ENCODE assay signal across 1 cellular context in the genomic region with DNA sequence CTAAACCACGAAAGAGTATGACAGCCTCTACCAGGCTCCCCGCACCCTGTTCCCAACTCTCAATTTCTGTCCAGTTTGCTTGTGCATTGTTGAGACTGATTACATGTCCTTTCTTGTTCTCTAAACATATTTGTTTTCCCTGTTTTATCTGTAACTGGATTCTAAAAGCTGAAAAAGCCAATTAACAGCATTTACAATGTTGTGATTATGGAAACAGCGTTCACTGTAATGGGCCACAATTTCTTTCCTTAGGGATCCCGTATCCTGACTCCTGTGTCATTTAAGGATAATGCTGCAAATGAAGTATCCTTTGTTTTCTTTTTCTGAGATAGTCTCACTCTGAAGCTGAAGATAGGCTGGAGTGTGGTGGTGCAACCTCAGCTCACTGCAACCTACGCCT.
TF ChIP-seq lines count a peak whose summit lies in the region.

No MANE protein-coding gene starts in this region.

TF ChIP-seq in GM23338, 12 proteins besides CTCF, POLR2A, EP300 and RAD21 (continued from another document):
- TF ChIP-seq, protein P1, sequence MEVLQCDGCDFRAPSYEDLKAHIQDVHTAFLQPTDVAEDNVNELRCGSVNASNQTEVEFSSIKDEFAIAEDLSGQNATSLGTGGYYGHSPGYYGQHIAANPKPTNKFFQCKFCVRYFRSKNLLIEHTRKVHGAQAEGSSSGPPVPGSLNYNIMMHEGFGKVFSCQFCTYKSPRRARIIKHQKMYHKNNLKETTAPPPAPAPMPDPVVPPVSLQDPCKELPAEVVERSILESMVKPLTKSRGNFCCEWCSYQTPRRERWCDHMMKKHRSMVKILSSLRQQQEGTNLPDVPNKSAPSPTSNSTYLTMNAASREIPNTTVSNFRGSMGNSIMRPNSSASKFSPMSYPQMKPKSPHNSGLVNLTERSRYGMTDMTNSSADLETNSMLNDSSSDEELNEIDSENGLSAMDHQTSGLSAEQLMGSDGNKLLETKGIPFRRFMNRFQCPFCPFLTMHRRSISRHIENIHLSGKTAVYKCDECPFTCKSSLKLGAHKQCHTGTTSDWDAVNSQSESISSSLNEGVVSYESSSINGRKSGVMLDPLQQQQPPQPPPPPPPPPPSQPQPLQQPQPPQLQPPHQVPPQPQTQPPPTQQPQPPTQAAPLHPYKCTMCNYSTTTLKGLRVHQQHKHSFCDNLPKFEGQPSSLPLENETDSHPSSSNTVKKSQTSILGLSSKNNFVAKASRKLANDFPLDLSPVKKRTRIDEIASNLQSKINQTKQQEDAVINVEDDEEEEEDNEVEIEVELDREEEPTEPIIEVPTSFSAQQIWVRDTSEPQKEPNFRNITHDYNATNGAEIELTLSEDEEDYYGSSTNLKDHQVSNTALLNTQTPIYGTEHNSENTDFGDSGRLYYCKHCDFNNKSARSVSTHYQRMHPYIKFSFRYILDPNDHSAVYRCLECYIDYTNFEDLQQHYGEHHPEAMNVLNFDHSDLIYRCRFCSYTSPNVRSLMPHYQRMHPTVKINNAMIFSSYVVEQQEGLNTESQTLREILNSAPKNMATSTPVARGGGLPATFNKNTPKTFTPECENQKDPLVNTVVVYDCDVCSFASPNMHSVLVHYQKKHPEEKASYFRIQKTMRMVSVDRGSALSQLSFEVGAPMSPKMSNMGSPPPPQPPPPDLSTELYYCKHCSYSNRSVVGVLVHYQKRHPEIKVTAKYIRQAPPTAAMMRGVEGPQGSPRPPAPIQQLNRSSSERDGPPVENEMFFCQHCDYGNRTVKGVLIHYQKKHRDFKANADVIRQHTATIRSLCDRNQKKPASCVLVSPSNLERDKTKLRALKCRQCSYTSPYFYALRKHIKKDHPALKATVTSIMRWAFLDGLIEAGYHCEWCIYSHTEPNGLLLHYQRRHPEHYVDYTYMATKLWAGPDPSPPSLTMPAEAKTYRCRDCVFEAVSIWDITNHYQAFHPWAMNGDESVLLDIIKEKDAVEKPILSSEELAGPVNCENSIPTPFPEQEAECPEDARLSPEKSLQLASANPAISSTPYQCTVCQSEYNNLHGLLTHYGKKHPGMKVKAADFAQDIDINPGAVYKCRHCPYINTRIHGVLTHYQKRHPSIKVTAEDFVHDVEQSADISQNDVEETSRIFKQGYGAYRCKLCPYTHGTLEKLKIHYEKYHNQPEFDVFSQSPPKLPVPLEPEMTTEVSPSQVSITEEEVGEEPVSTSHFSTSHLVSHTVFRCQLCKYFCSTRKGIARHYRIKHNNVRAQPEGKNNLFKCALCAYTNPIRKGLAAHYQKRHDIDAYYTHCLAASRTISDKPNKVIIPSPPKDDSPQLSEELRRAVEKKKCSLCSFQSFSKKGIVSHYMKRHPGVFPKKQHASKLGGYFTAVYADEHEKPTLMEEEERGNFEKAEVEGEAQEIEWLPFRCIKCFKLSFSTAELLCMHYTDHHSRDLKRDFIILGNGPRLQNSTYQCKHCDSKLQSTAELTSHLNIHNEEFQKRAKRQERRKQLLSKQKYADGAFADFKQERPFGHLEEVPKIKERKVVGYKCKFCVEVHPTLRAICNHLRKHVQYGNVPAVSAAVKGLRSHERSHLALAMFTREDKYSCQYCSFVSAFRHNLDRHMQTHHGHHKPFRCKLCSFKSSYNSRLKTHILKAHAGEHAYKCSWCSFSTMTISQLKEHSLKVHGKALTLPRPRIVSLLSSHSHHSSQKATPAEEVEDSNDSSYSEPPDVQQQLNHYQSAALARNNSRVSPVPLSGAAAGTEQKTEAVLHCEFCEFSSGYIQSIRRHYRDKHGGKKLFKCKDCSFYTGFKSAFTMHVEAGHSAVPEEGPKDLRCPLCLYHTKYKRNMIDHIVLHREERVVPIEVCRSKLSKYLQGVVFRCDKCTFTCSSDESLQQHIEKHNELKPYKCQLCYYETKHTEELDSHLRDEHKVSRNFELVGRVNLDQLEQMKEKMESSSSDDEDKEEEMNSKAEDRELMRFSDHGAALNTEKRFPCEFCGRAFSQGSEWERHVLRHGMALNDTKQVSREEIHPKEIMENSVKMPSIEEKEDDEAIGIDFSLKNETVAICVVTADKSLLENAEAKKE (CRISPR knock-in tag; IDR thresholded peaks at IDR 0.05), result no peak
- TF ChIP-seq CREB1 (CRISPR knock-in tag; IDR thresholded peaks at IDR 0.05; ENCODE audit: low read depth) (no peak), JUNB (IDR thresholded peaks at IDR 0.05; ENCODE audit: unreplicated experiment) (no peak)
